ENCODE assay signal across 8 cellular contexts in the genomic region with DNA sequence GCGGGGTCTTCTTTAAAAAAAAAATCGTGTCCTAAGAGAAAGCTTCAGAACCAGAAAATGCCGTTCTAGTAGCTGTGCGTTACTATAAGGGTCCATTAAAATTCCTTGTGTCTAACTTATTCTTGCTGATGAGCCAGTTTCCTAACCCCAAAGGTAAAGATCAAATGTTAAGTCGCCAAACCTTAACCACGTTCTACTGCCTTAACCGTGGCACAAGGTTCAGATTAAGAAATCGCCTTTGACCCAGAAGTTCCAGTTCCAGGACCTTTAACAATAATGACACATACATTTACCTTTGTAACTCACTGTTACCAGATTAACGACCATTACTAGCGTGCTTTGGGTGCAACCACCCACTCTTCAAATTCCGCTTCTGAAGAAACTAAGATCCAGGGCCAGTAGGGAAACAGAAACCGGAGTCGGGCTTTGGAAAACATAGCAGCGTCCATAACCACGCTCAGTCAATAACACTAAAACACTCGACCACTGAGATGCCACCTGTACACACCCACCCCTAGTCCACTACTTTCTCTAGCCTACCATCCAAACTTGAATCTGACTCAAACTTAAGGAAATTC. TPM values are rescaled to one million over a fixed set of nuclear protein-coding genes. Genes with fewer than 3 reads are reported as not detected.
DNase-seq lines count a peak whose midpoint lies in the region; ATAC-seq, FAIRE-seq and TF ChIP-seq lines count a peak whose summit lies in the region.

No MANE protein-coding gene starts in this region.

- H4K20me1 ChIP-seq in MM.1S (ENCODE audit: insufficient read depth, low read length) (no peaks in the 10 kb centered on the region), K562 (replicated peaks; ENCODE audit: control insufficient read depth, insufficient read depth, low read length) (no peaks in the 10 kb centered on the region)

- H3K27ac ChIP-seq in HEK293 (ENCODE audit: extremely low read depth, low read depth, low read length) (no peak overlapping the region), MM.1S (ENCODE audit: low read length) (peak overlapping the region; percentile 55; the same call in 1 of the 2 replicates), K562 (ENCODE audit: extremely low read depth, low read depth, low read length) (peak overlapping the region; percentile 82), kidney (ENCODE audit: low read depth in 2 of 2, low read length in 2 of 2) (peak overlapping the region; percentile 80 to 90), subcutaneous abdominal adipose tissue (ENCODE audit: low read depth, low read length) (peak overlapping the region; percentile 96)

- DNase-seq in activated CD4-positive, alpha-beta T cell treated with anti-CD3 and anti-CD28 coated beads, Interleukin-2, amount 10 ng/mL, durations not matched to agents 7 days and 5 days, result peak; percentile 10
- DNase-seq in activated CD4-positive, alpha-beta T cell treated with anti-CD3 and anti-CD28 coated beads, Interleukin-2, amount 50 U/mL, for 1 hour, result no peak
- DNase-seq in MM.1S (no peak), K562 (ENCODE audit: extremely low read depth in 1 of 4, low spot score in 3 of 4) (peak in 3 of 4 experiments; percentile 12 to 49 (median 45)), kidney (no peak), ecto neural progenitor cell (ENCODE audit: low spot score) (no peak)

- no peak for TF ChIP-seq CTCF in HEK293 (tag by site-specific recombination; IDR thresholded peaks at IDR 0.05)
- no peak for TF ChIP-seq CTCF in MM.1S (IDR thresholded peaks at IDR 0.05; ENCODE audit: low read length)
- no peak for TF ChIP-seq CTCF in K562 (IDR thresholded peaks at IDR 0.05 in 2 of 3, conservative IDR thresholded peaks at IDR 0.05 in 1 of 3; ENCODE audit: insufficient read depth in 2 of 3, low read depth in 1 of 3, low read length in 3 of 3)
- TF ChIP-seq CTCF in kidney (IDR thresholded peaks at IDR 0.05; ENCODE audit: borderline replicate concordance, extremely low read depth, insufficient read depth), result no peak

- H3K27me3 Mint-ChIP-seq in activated CD4-positive, alpha-beta T cell treated with anti-CD3 and anti-CD28 coated beads, Interleukin-2, amount 10 ng/mL, durations not matched to agents 7 days and 5 days, result peaks cover 11% of the 10 kb centered on the region

- 1% methylated on average over 16 of the region's 16 CpGs for WGBS in K562 (ENCODE audit: insufficient coverage, low coverage, missing lambda C conversion rate)

- H3K4me2 ChIP-seq in MM.1S (ENCODE audit: low read depth, low read length), result peak overlapping the region; percentile 82
- H3K4me2 ChIP-seq in K562 (ENCODE audit: insufficient read depth, low read length), result peak overlapping the region; percentile 97

- peak overlapping the region; percentile 98 for H3K4me3 Mint-ChIP-seq in activated CD4-positive, alpha-beta T cell treated with anti-CD3 and anti-CD28 coated beads, Interleukin-2, amount 10 ng/mL, durations not matched to agents 7 days and 5 days

- BruUV-seq in K562 (replicated peaks; lab: Mats Ljungman, UMichigan), result TSS peak; percentile 83

- no peaks in the 10 kb centered on the region for H3F3A ChIP-seq in MM.1S (ENCODE audit: insufficient read depth, low read length)

- H3K9ac ChIP-seq in MM.1S (ENCODE audit: low read length), result peak overlapping the region; percentile 92
- peak overlapping the region; percentile 95 to 98 for H3K9ac ChIP-seq in K562 (ENCODE audit: insufficient read depth in 1 of 2, low read depth in 2 of 2, low read length in 2 of 2)
- peak overlapping the region; percentile 95 to 99 for H3K9ac ChIP-seq in kidney (ENCODE audit: low read length in 2 of 2)
- H3K9ac ChIP-seq in subcutaneous abdominal adipose tissue (ENCODE audit: low read length in 5 of 5), result peak overlapping the region; percentile 94 to 100 (median 98)

- H3K4me3 ChIP-seq in HEK293 (ENCODE audit: low read depth, low read length), result peak overlapping the region; percentile 91
- peak overlapping the region; percentile 94 for H3K4me3 ChIP-seq in MM.1S (ENCODE audit: low read length)
- peak overlapping the region; percentile 82 for H3K4me3 ChIP-seq in K562
- peak overlapping the region; percentile 96 to 99 for H3K4me3 ChIP-seq in kidney (ENCODE audit: low read length in 2 of 2)
- H3K4me3 ChIP-seq in subcutaneous abdominal adipose tissue (ENCODE audit: low read depth in 1 of 5, low read length in 5 of 5), result peak overlapping the region; percentile 70 to 99 (median 95)

- TF ChIP-seq POLR2A in K562 (conservative IDR thresholded peaks at IDR 0.05), result no peak

- H3K9me3 Mint-ChIP-seq in activated CD4-positive, alpha-beta T cell treated with anti-CD3 and anti-CD28 coated beads, Interleukin-2, amount 10 ng/mL, durations not matched to agents 7 days and 5 days, result no peaks in the 10 kb centered on the region

- CTCF ChIA-PET in activated CD4-positive, alpha-beta T cell treated with anti-CD3 and anti-CD28 coated beads, Interleukin-2, amount 10 ng/mL, durations not matched to agents 7 days and 5 days (lab: Charles Lee), result interaction anchor here (0.9 kb wide), 1 partner anchor 82 kb away, joined by 3 read pairs; a partner anchor contains a TSS
- CTCF ChIA-PET in HEK293 (lab: Yijun Ruan, JAX), result interaction anchor here (0.7 kb wide), 2 partner anchors 100 to 1121 kb away, joined by 3 read pairs; no protein-coding TSS in a partner anchor
- CTCF ChIA-PET in K562 (lab: Yijun Ruan, JAX; ENCODE audit: low intra/inter-chr PET ratio), result no interaction called here

- H3K27me3 ChIP-seq in MM.1S (replicated peaks; ENCODE audit: insufficient read depth, low read length) (peaks cover 7% of the 10 kb centered on the region; the same call in 1 of the 2 replicates), K562 (ENCODE audit: control insufficient read depth in 2 of 2, insufficient read depth in 2 of 2, low read length in 2 of 2) (no peaks in the 10 kb centered on the region; a peak in 2 of 5 replicates), subcutaneous abdominal adipose tissue (ENCODE audit: control insufficient read depth in 5 of 5, insufficient read depth in 4 of 5, low read length in 5 of 5) (no peaks in the 10 kb centered on the region)

- H3K36me3 ChIP-seq in HEK293 (ENCODE audit: control insufficient read depth in 2 of 2, insufficient read depth in 1 of 2, low read length in 2 of 2) (peaks cover 0 to 1% of the 10 kb centered on the region in 2 experiments; a peak in 1 of 3 replicates), MM.1S (replicated peaks; ENCODE audit: insufficient read depth, low read length) (no peaks in the 10 kb centered on the region), K562 (ENCODE audit: control insufficient read depth, insufficient read depth, low read length) (no peaks in the 10 kb centered on the region), kidney (ENCODE audit: control insufficient read depth in 1 of 2, insufficient read depth in 2 of 2, low read length in 2 of 2) (no peaks in the 10 kb centered on the region), subcutaneous abdominal adipose tissue (ENCODE audit: control insufficient read depth in 5 of 5, insufficient read depth in 5 of 5, low read length in 5 of 5) (peaks cover 0 to 7% (median 0%) of the 10 kb centered on the region in 5 donors)

- H2AFZ ChIP-seq in MM.1S (ENCODE audit: low read length) (peak overlapping the region; percentile 89), K562 (ENCODE audit: low read depth, low read length) (peak overlapping the region; percentile 98)

- H3K4me1 Mint-ChIP-seq in activated CD4-positive, alpha-beta T cell treated with anti-CD3 and anti-CD28 coated beads, Interleukin-2, amount 10 ng/mL, durations not matched to agents 7 days and 5 days, result peaks cover 34% of the 10 kb centered on the region

- no peak for TF ChIP-seq EP300 in K562 (IDR thresholded peaks at IDR 0.05; ENCODE audit: low read length)

- POLR2A ChIA-PET in activated CD4-positive, alpha-beta T cell treated with anti-CD3 and anti-CD28 coated beads, Interleukin-2, amount 10 ng/mL, durations not matched to agents 7 days and 5 days (lab: Charles Lee), result no interaction called here
- POLR2A ChIA-PET in HEK293 (lab: Yijun Ruan, JAX) (no interaction called here), K562 (lab: Yijun Ruan, JAX) (interaction anchor here (0.6 kb wide), 1 partner anchor 10 kb away, joined by 3 read pairs; no protein-coding TSS in a partner anchor)

- no peaks in the 10 kb centered on the region for H3K36me3 Mint-ChIP-seq in activated CD4-positive, alpha-beta T cell treated with anti-CD3 and anti-CD28 coated beads, Interleukin-2, amount 10 ng/mL, durations not matched to agents 7 days and 5 days (ENCODE audit: low read depth)

- FAIRE-seq in K562 (lab: Jason Lieb, UNC) (peak; percentile 44), kidney (lab: Jason Lieb, UNC) (no peak)

- H3K4me1 ChIP-seq in HEK293 (ENCODE audit: control insufficient read depth, insufficient read depth, low read length) (peaks cover 2% of the 10 kb centered on the region; the same call in 1 of the 2 replicates), MM.1S (ENCODE audit: low read length) (peaks cover 10% of the 10 kb centered on the region; the same call in 1 of the 2 replicates), K562 (replicated peaks in 1 of 2; ENCODE audit: control insufficient read depth in 2 of 2, insufficient read depth in 2 of 2, low read length in 2 of 2) (peaks cover 3 to 5% of the 10 kb centered on the region in 2 experiments; a peak in 3 of 5 replicates), kidney (ENCODE audit: control insufficient read depth in 1 of 2, insufficient read depth in 1 of 2, low read depth in 1 of 2, low read length in 2 of 2) (no peaks in the 10 kb centered on the region), subcutaneous abdominal adipose tissue (ENCODE audit: control insufficient read depth in 5 of 5, insufficient read depth in 5 of 5, low read length in 5 of 5) (peaks cover 2 to 28% (median 22%) of the 10 kb centered on the region in 5 donors)

- H3K27ac Mint-ChIP-seq in activated CD4-positive, alpha-beta T cell treated with anti-CD3 and anti-CD28 coated beads, Interleukin-2, amount 10 ng/mL, durations not matched to agents 7 days and 5 days, result peak overlapping the region; percentile 99

- TF ChIP-seq RAD21 in K562 (CRISPR knock-in tag; conservative IDR thresholded peaks at IDR 0.05 in 1 of 2, IDR thresholded peaks at IDR 0.05 in 1 of 2), result no peak

- peak; percentile 73 for ATAC-seq in K562

- H3K9me2 ChIP-seq in MM.1S (replicated peaks; ENCODE audit: insufficient read depth, low read length), result no peaks in the 10 kb centered on the region

- peaks cover 42% of the 10 kb centered on the region for H3K79me2 ChIP-seq in MM.1S (ENCODE audit: low read length)
- peaks cover 30% of the 10 kb centered on the region for H3K79me2 ChIP-seq in K562 (ENCODE audit: control insufficient read depth, insufficient read depth, low read length)

- intact Hi-C loops in K562 (cut with micrococcal nuclease) (no loop called here), kidney (cut with DNase I) (no loop called here)

- no peaks in the 10 kb centered on the region for H3K9me3 ChIP-seq in HEK293 (ENCODE audit: control insufficient read depth, insufficient read depth, low read depth, low read length)
- no peaks in the 10 kb centered on the region for H3K9me3 ChIP-seq in MM.1S (replicated peaks; ENCODE audit: insufficient read depth, low read length)
- H3K9me3 ChIP-seq in K562 (replicated peaks; ENCODE audit: control insufficient read depth, insufficient read depth, low read depth, low read length), result no peaks in the 10 kb centered on the region
- no peaks in the 10 kb centered on the region for H3K9me3 ChIP-seq in kidney (ENCODE audit: control insufficient read depth in 1 of 2, low read length in 2 of 2)
- no peaks in the 10 kb centered on the region for H3K9me3 ChIP-seq in subcutaneous abdominal adipose tissue (ENCODE audit: control insufficient read depth in 5 of 5, low read length in 5 of 5)

- in situ Hi-C loops in K562 (cut with MboI), result no loop called here

- no peaks in the 10 kb centered on the region for H3K9me1 ChIP-seq in K562 (ENCODE audit: control insufficient read depth, insufficient read depth, low read length)

RNA-seq across cellular contexts. Expression of a gene that starts 0.6 kb away (rescaled TPM):
- total RNA-seq in activated CD4-positive, alpha-beta T cell treated with anti-CD3 and anti-CD28 coated beads, Interleukin-2, amount 10 ng/mL, durations not matched to agents 7 days and 5 days, result 10 to 100 TPM; 19.2 to 20.0 TPM
- 9.4 and 19.3 TPM in 2 replicates for total RNA-seq in K562 (2011; cell fraction: chromatin; rRNA removed; ENCODE audit: low replicate concordance)
- total RNA-seq in K562 (2011; cell fraction: nucleolus; rRNA removed), result 6.7 and 6.8 TPM in 2 replicates
- 15.0 and 28.5 TPM in 2 replicates for total RNA-seq in K562 (2011; cell fraction: nucleoplasm; rRNA removed)
- 15.8 and 25.3 TPM in 2 replicates for total RNA-seq in K562 (2014; rRNA removed)
- 36.5 and 40.5 TPM in 2 replicates for total RNA-seq in K562 (2014; rRNA removed; fragmentation: Illumina TruSeq; extraction: Trizol)
- 27.3 and 29.8 TPM in 2 replicates for total RNA-seq in K562 (2015; rRNA removed; fragmentation: Illumina TruSeq; extraction: Trizol)
- total RNA-seq in K562 (2021), result 30.6 and 31.6 TPM in 2 replicates
- polyA plus RNA-seq in K562 (2011; rRNA removed), result 48.1 and 64.6 TPM in 2 replicates
- 11.8 and 28.3 TPM in 2 replicates for polyA plus RNA-seq in K562 (2011; cell fraction: cytosol; rRNA removed)
- 16.9 and 23.9 TPM in 2 replicates for polyA plus RNA-seq in K562 (2011; cell fraction: nucleus; rRNA removed)
- 27.6 and 42.4 TPM in 2 replicates for polyA plus RNA-seq in K562 (2012)
- 38.2 and 45.6 TPM in 2 replicates for polyA plus RNA-seq in K562 (2014; fragmentation: Illumina TruSeq; extraction: Trizol)
- 100 to 1,000 TPM; 171 to 190 TPM for polyA plus RNA-seq in K562 (2014; fragmentation: Nextera tagmentation; extraction: Ambion mirVana)
- 37.8 and 38.5 TPM in 2 replicates for polyA plus RNA-seq in K562 (2014; rRNA removed)
- polyA minus RNA-seq in K562 (2011; rRNA and poly(A)+ RNA removed), result 14.0 and 17.3 TPM in 2 replicates
- 7.0 and 9.6 TPM in 2 replicates for polyA minus RNA-seq in K562 (2011; cell fraction: cytosol; rRNA and poly(A)+ RNA removed)
- polyA minus RNA-seq in K562 (2011; cell fraction: nucleus; rRNA and poly(A)+ RNA removed), result 11.2 and 22.5 TPM in 2 replicates
- total RNA-seq in kidney, result 25.8 TPM
- polyA plus RNA-seq in kidney (ENCODE audit: insufficient read depth, low read depth, low replicate concordance), result 32.2 TPM

Comparison
In these comparisons a context has a peak if more than half of its experiments do, and no peak if none do; other contexts are left out.
1. DNase-seq: peak in activated CD4-positive, alpha-beta T cell treated with anti-CD3 and anti-CD28 coated beads, Interleukin-2, amount 10 ng/mL, durations not matched to agents 7 days and 5 days (single experiment) and K562 (3 of 4); none in activated CD4-positive, alpha-beta T cell treated with anti-CD3 and anti-CD28 coated beads, Interleukin-2, amount 50 U/mL, for 1 hour (single experiment), MM.1S (single experiment), kidney (single experiment) and ecto neural progenitor cell (single experiment).
2. Peak in every context shown above with its lines, with median percentiles within 50 percentile points of each other: H3K4me3 ChIP-seq and H3K9ac ChIP-seq.